19 cellular contexts compared by ENCODE assay signal in genomic region chr22:43392385-43392989, GRCh38. TPM values are rescaled to one million over a fixed set of nuclear protein-coding genes. Genes with fewer than 3 reads are reported as not detected.
DNase-seq lines count a peak whose midpoint lies in the region; ATAC-seq and TF ChIP-seq lines count a peak whose summit lies in the region.
"Had no signal": no experiment of that assay in that cellular context is flagged by ENCODE, and none has a peak within 500 bp of the region (broad histone marks: within the 10 kb centered on the region; RNA-seq: fewer than 3 reads in every experiment).

No MANE protein-coding gene starts in this region.

- H2BK15ac ChIP-seq in neuronal stem cell (ENCODE audit: low read length) = peak overlapping the region; percentile 95

- H3K4me2 ChIP-seq in Karpas-422 (ENCODE audit: low read depth, low read length, poor library complexity, severe bottlenecking) (no peak overlapping the region), neuronal stem cell (ENCODE audit: insufficient read depth, low read length, poor library complexity, severe bottlenecking) (no peak overlapping the region)

- H3K4me1 Mint-ChIP-seq in endodermal cell = peaks cover 28% of the 10 kb centered on the region

- no peaks in the 10 kb centered on the region for H3K79me2 ChIP-seq in Karpas-422 (ENCODE audit: low read length)

- peak overlapping the region; percentile 92 for H3K18ac ChIP-seq in neuronal stem cell (ENCODE audit: low read length)

- H4K8ac ChIP-seq in neuronal stem cell (ENCODE audit: low read depth, low read length) = no peak overlapping the region

- DNase-seq in Karpas-422 = peak; percentile 42
- DNase-seq in endodermal cell = peak; percentile 29
- no peak for DNase-seq in neuronal stem cell (ENCODE audit: low spot score)
- DNase-seq in amniotic stem cell (lab: John Stamatoyannopoulos, UW) = no peak
- DNase-seq: ACHN, C1 segment of cervical spinal cord, GDM1, H9, NCI-H1105, NCI-H1694 treated with DMSO at 0.1 percent for 48 hours, NCI-H2107, NCI-H226, NCI-H526 treated with DMSO at 0.1 percent for 48 hours, Right ventricle myocardium superior had no signal

- peak overlapping the region; percentile 87 for H2BK12ac ChIP-seq in neuronal stem cell (ENCODE audit: low read length)

- peaks cover 6% of the 10 kb centered on the region for H3K9me3 Mint-ChIP-seq in endodermal cell

- H3K9ac ChIP-seq in Karpas-422 (ENCODE audit: low read length) (no peak overlapping the region), endodermal cell (ENCODE audit: extremely low read depth, low read length, poor library complexity, severe bottlenecking) (no peak overlapping the region), neuronal stem cell (ENCODE audit: low read depth, low read length, poor library complexity) (no peak overlapping the region)

- peak overlapping the region; percentile 64 for H3K27ac Mint-ChIP-seq in endodermal cell
- H3K27ac Mint-ChIP-seq: H9 had no signal

- no peak overlapping the region for H3K14ac ChIP-seq in neuronal stem cell (ENCODE audit: low read length)

- H3K9me3 ChIP-seq in HEK293 (ENCODE audit: control insufficient read depth, insufficient read depth, low read depth, low read length) = no peaks in the 10 kb centered on the region; the same call in 1 of the 2 replicates
- H3K9me3 ChIP-seq in Karpas-422 (ENCODE audit: low read length) = no peaks in the 10 kb centered on the region
- no peaks in the 10 kb centered on the region for H3K9me3 ChIP-seq in endodermal cell (ENCODE audit: control insufficient read depth, low read length)
- H3K9me3 ChIP-seq in neuronal stem cell (replicated peaks in 1 of 2; ENCODE audit: control insufficient read depth in 2 of 2, insufficient read depth in 1 of 2, low read depth in 1 of 2, low read length in 2 of 2) = peaks cover 0 to 2% of the 10 kb centered on the region in 2 donors

- peak overlapping the region; percentile 39 for H3K4ac ChIP-seq in neuronal stem cell (ENCODE audit: low read length)

- H3K27me3 ChIP-seq in Karpas-422 (ENCODE audit: low read length) (no peaks in the 10 kb centered on the region), endodermal cell (ENCODE audit: control insufficient read depth, insufficient read depth, low read length, poor library complexity, severe bottlenecking) (peaks cover 7% of the 10 kb centered on the region), neuronal stem cell (ENCODE audit: control insufficient read depth in 3 of 3, insufficient read depth in 3 of 3, low read depth in 1 of 3, low read length in 3 of 3) (peaks cover 0 to 15% (median 7%) of the 10 kb centered on the region in 3 experiments)

- peak overlapping the region; percentile 97 for H2AK5ac ChIP-seq in neuronal stem cell (ENCODE audit: low read depth, low read length)

- no peak for ATAC-seq in HG03460 (IDR thresholded peaks at IDR 0.05; ENCODE audit: unreplicated experiment)
- no peak for ATAC-seq in HG03175 (IDR thresholded peaks at IDR 0.05; ENCODE audit: unreplicated experiment)

- no peaks in the 10 kb centered on the region for H4K20me1 ChIP-seq in Karpas-422 (ENCODE audit: insufficient read depth, low read depth, low read length)

- H3K4me3 Mint-ChIP-seq in endodermal cell = no peak overlapping the region
- H3K4me3 Mint-ChIP-seq: H9 had no signal

- H3K36me3 ChIP-seq in HEK293 (ENCODE audit: control insufficient read depth in 2 of 2, insufficient read depth in 1 of 2, low read length in 2 of 2) = no peaks in the 10 kb centered on the region
- no peaks in the 10 kb centered on the region for H3K36me3 ChIP-seq in Karpas-422 (ENCODE audit: insufficient read depth, low read length)
- no peaks in the 10 kb centered on the region for H3K36me3 ChIP-seq in endodermal cell (ENCODE audit: control insufficient read depth, insufficient read depth, low read length)
- H3K36me3 ChIP-seq in neuronal stem cell (replicated peaks in 1 of 2; ENCODE audit: control insufficient read depth in 2 of 2, insufficient read depth in 2 of 2, low read length in 2 of 2) = no peaks in the 10 kb centered on the region

- H3K27me3 Mint-ChIP-seq in endodermal cell (ENCODE audit: insufficient read depth) = peaks cover 6% of the 10 kb centered on the region

- H3K36me3 Mint-ChIP-seq in endodermal cell (ENCODE audit: low read depth) = no peaks in the 10 kb centered on the region

- TF ChIP-seq CTCF in HEK293 (tag by site-specific recombination; IDR thresholded peaks at IDR 0.05) (no peak), endodermal cell (conservative IDR thresholded peaks at IDR 0.05) (no peak)

- no peak overlapping the region for H3K23ac ChIP-seq in neuronal stem cell (ENCODE audit: low read depth, low read length, poor library complexity)

- H2AFZ ChIP-seq in Karpas-422 (ENCODE audit: low read length) (no peak overlapping the region), neuronal stem cell (ENCODE audit: low read length) (no peak overlapping the region)

- H3K79me1 ChIP-seq in neuronal stem cell (ENCODE audit: low read depth, low read length) = no peaks in the 10 kb centered on the region

- WGBS in endodermal cell (ENCODE audit: insufficient coverage in 1 of 2, insufficient read length in 1 of 2), 2 experiments = 93 to 98% methylated on average over 7 to 9 of the region's 9 CpGs
- WGBS in neuronal stem cell (ENCODE audit: extremely low coverage in 2 of 2, insufficient read length in 2 of 2, insufficient replicate concordance in 1 of 2), 2 donors = no CpG with 5 or more reads among the region's 9 CpGs

- CTCF ChIA-PET in HEK293 (lab: Yijun Ruan, JAX) = interaction anchor here (2.8 kb wide), 1 partner anchor 46 kb away, joined by 7 read pairs; no protein-coding TSS in a partner anchor

- no peak overlapping the region for H3K4me3 ChIP-seq in HEK293 (ENCODE audit: low read depth, low read length)
- H3K4me3 ChIP-seq in Karpas-422 (ENCODE audit: low read length) = no peak overlapping the region
- H3K4me3 ChIP-seq in endodermal cell (ENCODE audit: low read length) = no peak overlapping the region
- H3K4me3 ChIP-seq in neuronal stem cell (ENCODE audit: low read length in 2 of 2) = no peak overlapping the region
- H3K4me3 ChIP-seq: SK-N-MC had no signal

- POLR2A ChIA-PET in HEK293 (lab: Yijun Ruan, JAX) = no interaction called here

- peak overlapping the region; percentile 27 for H4K91ac ChIP-seq in neuronal stem cell (ENCODE audit: low read depth, low read length, poor library complexity)

- H3K27ac ChIP-seq in HEK293 (ENCODE audit: extremely low read depth, low read depth, low read length) (no peak overlapping the region), Karpas-422 (ENCODE audit: low read length) (no peak overlapping the region), endodermal cell (ENCODE audit: low read depth, low read length) (no peak overlapping the region), neuronal stem cell (replicated peaks; ENCODE audit: low read length) (peak overlapping the region; percentile 47)
- H3K27ac ChIP-seq: SK-N-MC had no signal

- no peaks in the 10 kb centered on the region for H3K9me2 ChIP-seq in Karpas-422 (replicated peaks; ENCODE audit: insufficient read depth, low read length)

- H3K4me1 ChIP-seq in HEK293 (ENCODE audit: control insufficient read depth, insufficient read depth, low read length) = no peaks in the 10 kb centered on the region
- H3K4me1 ChIP-seq in Karpas-422 (ENCODE audit: low read length) = no peaks in the 10 kb centered on the region
- no peaks in the 10 kb centered on the region for H3K4me1 ChIP-seq in endodermal cell (ENCODE audit: control insufficient read depth, insufficient read depth, low read length)
- H3K4me1 ChIP-seq in neuronal stem cell (ENCODE audit: control insufficient read depth in 2 of 2, insufficient read depth in 1 of 2, low read depth in 1 of 2, low read length in 2 of 2) = peaks cover 0 to 19% of the 10 kb centered on the region in 2 donors

- H2BK120ac ChIP-seq in neuronal stem cell (ENCODE audit: low read depth, low read length) = peak overlapping the region; percentile 93

- peak overlapping the region; percentile 97 for H2BK5ac ChIP-seq in neuronal stem cell (ENCODE audit: low read length)

TF ChIP-seq in HEK293, 187 proteins besides CTCF, POLR2A, EP300 and RAD21:
- no peak for TF ChIP-seq ZNF623 (tag by site-specific recombination; IDR thresholded peaks at IDR 0.05)
- TF ChIP-seq ZIC2 (tag by site-specific recombination; IDR thresholded peaks at IDR 0.05) = peak; percentile 77
- TF ChIP-seq ZNF311 (tag by site-specific recombination; IDR thresholded peaks at IDR 0.05; ENCODE audit: borderline replicate concordance) = no peak
- no peak for TF ChIP-seq ZNF701 (tag by site-specific recombination; IDR thresholded peaks at IDR 0.05)
- TF ChIP-seq ZNF596 (tag by site-specific recombination; IDR thresholded peaks at IDR 0.05) = peak; percentile 92
- no peak for TF ChIP-seq ZNF561 (tag by site-specific recombination; IDR thresholded peaks at IDR 0.05; ENCODE audit: borderline replicate concordance)

RNA-seq across cellular contexts. Expression of gene MPPED1, which starts 19.3 kb away (rescaled TPM):
- 0.15 TPM in 1 of 2 replicates, not detected in the other for total RNA-seq in Karpas-422 (2014; rRNA removed; shearing (Covaris generic); ENCODE audit: low replicate concordance)
- total RNA-seq in endodermal cell = under 1 TPM; 0.11 to 0.59 TPM
- polyA plus RNA-seq in endodermal cell (2013, experiment 1 of 2) = 0.75 TPM
- 0.70 TPM for polyA plus RNA-seq in endodermal cell (2013, experiment 2 of 2)
- polyA plus RNA-seq in neuronal stem cell (2013, experiment 1 of 2) = 37.3 TPM
- 37.4 TPM for polyA plus RNA-seq in neuronal stem cell (2013, experiment 2 of 2)
- total RNA-seq: Daoy, Right ventricle myocardium superior had no signal

RNA-seq across cellular contexts. Expression of gene SCUBE1, which starts 49.3 kb away (rescaled TPM):
- total RNA-seq in Karpas-422 (2014; rRNA removed; shearing (Covaris generic); ENCODE audit: low replicate concordance) = not detected in 2 replicates
- total RNA-seq in endodermal cell = under 1 TPM; 0.13 to 0.95 TPM
- 32.3 TPM for polyA plus RNA-seq in endodermal cell (2013, experiment 1 of 2)
- 25.2 TPM for polyA plus RNA-seq in endodermal cell (2013, experiment 2 of 2)
- 51.2 TPM for polyA plus RNA-seq in neuronal stem cell (2013, experiment 1 of 2)
- polyA plus RNA-seq in neuronal stem cell (2013, experiment 2 of 2) = 50.9 TPM

Comparison
In these comparisons a context has a peak if more than half of its experiments do, and no peak if none do; other contexts are left out.
1. DNase-seq: peak in Karpas-422 (single experiment) and endodermal cell (single experiment); none in neuronal stem cell (single experiment) and amniotic stem cell (single experiment).